In genomic region chr14:105641951-105642350, GRCh38 we compare ENCODE assay signal across 6 cellular contexts.
DNase-seq lines count a peak whose midpoint lies in the region; ATAC-seq, FAIRE-seq and TF ChIP-seq lines count a peak whose summit lies in the region.
"Not testable (repeated sequence)": the region's sequence is repeated elsewhere in the genome, so short reads cannot be mapped to it uniquely, and the experiment has no call there.

No MANE protein-coding gene starts in this region.

- not testable (repeated sequence) for H3K9me3 ChIP-seq in SU-DHL-6 (ENCODE audit: insufficient read depth, low read length); sigmoid colon

- H3K4me2 ChIP-seq in SU-DHL-6 (ENCODE audit: low read depth, low read length, poor library complexity, severe bottlenecking): not testable (repeated sequence)

- peak overlapping the region; percentile 37; the same call in 1 of the 2 replicates for H3K27ac ChIP-seq in SU-DHL-6 (ENCODE audit: low read depth, low read length)
- not testable (repeated sequence) for H3K27ac ChIP-seq in sigmoid colon

- H3F3A ChIP-seq in SU-DHL-6 (ENCODE audit: insufficient read depth): not testable (repeated sequence)

- H3K9ac ChIP-seq in SU-DHL-6 (ENCODE audit: low read length): not testable (repeated sequence)

- H3K4me3 Mint-ChIP-seq in activated naive CD8-positive, alpha-beta T cell treated with anti-CD3 and anti-CD28 coated beads, Interleukin-2, amount 10 ng/mL, durations not matched to agents 7 days and 5 days; type B pancreatic cell: not testable (repeated sequence)

- not testable (repeated sequence) for ATAC-seq in activated naive CD8-positive, alpha-beta T cell treated with anti-CD3 and anti-CD28 coated beads, Interleukin-2, amount 10 ng/mL, durations not matched to agents 7 days and 5 days (ENCODE audit: low read depth)
- ATAC-seq in omental fat pad (ENCODE audit: low FRiP score): peak; percentile 20

- not testable (repeated sequence) for TF ChIP-seq EP300 in sigmoid colon (IDR thresholded peaks at IDR 0.05)

- not testable (repeated sequence) for H3K4me3 ChIP-seq in SU-DHL-6 (ENCODE audit: insufficient read depth, low read length, poor library complexity, severe bottlenecking); sigmoid colon

- H4K20me1 ChIP-seq in SU-DHL-6 (ENCODE audit: low read depth, low read length): not testable (repeated sequence)

- DNase-seq in GM12892 (ENCODE audit: insufficient read length); omental fat pad (ENCODE audit: low spot score): not testable (repeated sequence)
- peak; percentile 22 for DNase-seq in activated naive CD8-positive, alpha-beta T cell treated with anti-CD3 and anti-CD28 coated beads, Interleukin-2, amount 10 ng/mL, durations not matched to agents 7 days and 5 days
- DNase-seq in sigmoid colon: peak; percentile 46
- DNase-seq in type B pancreatic cell (ENCODE audit: extremely low spot score, unreplicated experiment): peak; percentile 55

- not testable (repeated sequence) for H3K4me1 ChIP-seq in sigmoid colon

- intact Hi-C loops in sigmoid colon (cut with DNase I): not testable (repeated sequence)

- H3K27me3 ChIP-seq in SU-DHL-6 (ENCODE audit: low read length); sigmoid colon: not testable (repeated sequence)

- not testable (repeated sequence) for H3K36me3 Mint-ChIP-seq in activated naive CD8-positive, alpha-beta T cell treated with anti-CD3 and anti-CD28 coated beads, Interleukin-2, amount 10 ng/mL, durations not matched to agents 7 days and 5 days; type B pancreatic cell

- not testable (repeated sequence) for H3K27ac Mint-ChIP-seq in activated naive CD8-positive, alpha-beta T cell treated with anti-CD3 and anti-CD28 coated beads, Interleukin-2, amount 10 ng/mL, durations not matched to agents 7 days and 5 days; type B pancreatic cell

- H2AFZ ChIP-seq in SU-DHL-6 (ENCODE audit: low read depth, low read length, severe bottlenecking): not testable (repeated sequence)

- not testable (repeated sequence) for H3K27me3 Mint-ChIP-seq in activated naive CD8-positive, alpha-beta T cell treated with anti-CD3 and anti-CD28 coated beads, Interleukin-2, amount 10 ng/mL, durations not matched to agents 7 days and 5 days; type B pancreatic cell

- POLR2A ChIA-PET in activated naive CD8-positive, alpha-beta T cell treated with anti-CD3 and anti-CD28 coated beads, Interleukin-2, amount 10 ng/mL, durations not matched to agents 7 days and 5 days (lab: Charles Lee): not testable (repeated sequence)

- FAIRE-seq in GM12892 (lab: Jason Lieb, UNC): not testable (repeated sequence)

- peak; percentile 36; the same call in 1 of the 2 replicates for TF ChIP-seq POLR2A in GM12892 (IDR thresholded peaks at IDR 0.05; ENCODE audit: low read depth, low read length)
- not testable (repeated sequence) for TF ChIP-seq POLR2A in sigmoid colon (IDR thresholded peaks at IDR 0.05)

- WGBS in sigmoid colon, 2 donors: 75 to 82% methylated on average over 11 to 12 of the region's 12 CpGs

- H3K9me2 ChIP-seq in SU-DHL-6 (replicated peaks; ENCODE audit: insufficient read depth, low read length): not testable (repeated sequence)

- TF ChIP-seq CTCF in SU-DHL-6 (IDR thresholded peaks at IDR 0.05; ENCODE audit: insufficient read depth, low read length, poor library complexity, severe bottlenecking); omental fat pad (IDR thresholded peaks at IDR 0.05); sigmoid colon (IDR thresholded peaks at IDR 0.05); type B pancreatic cell (conservative IDR thresholded peaks at IDR 0.05): not testable (repeated sequence)

- not testable (repeated sequence) for H3K4me1 Mint-ChIP-seq in activated naive CD8-positive, alpha-beta T cell treated with anti-CD3 and anti-CD28 coated beads, Interleukin-2, amount 10 ng/mL, durations not matched to agents 7 days and 5 days; type B pancreatic cell (ENCODE audit: unreplicated experiment)

- not testable (repeated sequence) for H3K36me3 ChIP-seq in SU-DHL-6 (ENCODE audit: low read length); sigmoid colon

- H3K9me3 Mint-ChIP-seq in activated naive CD8-positive, alpha-beta T cell treated with anti-CD3 and anti-CD28 coated beads, Interleukin-2, amount 10 ng/mL, durations not matched to agents 7 days and 5 days; type B pancreatic cell: not testable (repeated sequence)

- H3K79me2 ChIP-seq in SU-DHL-6 (ENCODE audit: insufficient read depth, low read length): not testable (repeated sequence)
